Comparison of ENCODE assay signal across 10 cellular contexts in genomic region chr19:4671182-4671851, GRCh38. TPM values are rescaled to one million over a fixed set of nuclear protein-coding genes. Genes with fewer than 3 reads are reported as not detected.
DNase-seq lines count a peak whose midpoint lies in the region; ATAC-seq and TF ChIP-seq lines count a peak whose summit lies in the region.
"Had no signal": no experiment of that assay in that cellular context is flagged by ENCODE, and none has a peak within 500 bp of the region (broad histone marks: within the 10 kb centered on the region; RNA-seq: fewer than 3 reads in every experiment).

No MANE protein-coding gene starts in this region.

- DNase-seq in activated CD4-positive, alpha-beta T cell treated with anti-CD3 and anti-CD28 coated beads for 36 hours: no peak
- no peak for DNase-seq in activated CD4-positive, alpha-beta T cell treated with anti-CD3 and anti-CD28 coated beads, Interleukin-2, amount 50 U/mL, for 4 hours
- no peak for DNase-seq in activated T-helper 1 cell treated with anti-CD3 and anti-CD28 coated beads, Interleukin-12 subunit alpha, Interleukin-12 subunit beta, Interleukin-2, Interleukin-4 antibody, amounts not matched to agents 30 ng/mL and 10 ng/mL and 1 ng/mL, durations not matched to agents 14 hours and 24 hours and 36 hours (ENCODE audit: low spot score)
- DNase-seq in left ventricle myocardium inferior: no peak
- no peak for DNase-seq in sigmoid colon
- no peak for DNase-seq in stimulated activated naive CD4-positive, alpha-beta T cell treated with Interleukin-2 at 50 U/mL for 16 hours (lab: John Stamatoyannopoulos, UW)
- DNase-seq in HEK293T (ENCODE audit: extremely low spot score): no peak
- DNase-seq: GDM1, NCI-H1436 had no signal

- intact Hi-C loops in activated CD4-positive, alpha-beta T cell treated with anti-CD3 and anti-CD28 coated beads for 36 hours (cut with DNase I, micrococcal nuclease): loop anchor here in 1 of 2 experiments (2.0 kb wide), 1 partner anchor 329 kb away; the partner anchor contains the start of gene MPND
- intact Hi-C loops in activated T-helper 1 cell treated with anti-CD3 and anti-CD28 coated beads, Interleukin-12 subunit alpha, Interleukin-12 subunit beta, Interleukin-2, Interleukin-4 antibody, amounts not matched to agents 30 ng/mL and 10 ng/mL and 1 ng/mL, durations not matched to agents 14 hours and 24 hours and 36 hours (cut with micrococcal nuclease): no loop called here
- intact Hi-C loops in left ventricle myocardium inferior (cut with micrococcal nuclease): no loop called here
- intact Hi-C loops in sigmoid colon (cut with DNase I): no loop called here

- H3K4me3 Mint-ChIP-seq in activated CD4-positive, alpha-beta T cell treated with anti-CD3 and anti-CD28 coated beads for 36 hours: peak overlapping the region; percentile 30
- H3K4me3 Mint-ChIP-seq in activated T-helper 1 cell treated with anti-CD3 and anti-CD28 coated beads, Interleukin-12 subunit alpha, Interleukin-12 subunit beta, Interleukin-2, Interleukin-4 antibody, amounts not matched to agents 30 ng/mL and 10 ng/mL and 1 ng/mL, durations not matched to agents 14 hours and 24 hours and 36 hours: peak overlapping the region; percentile 46

- H3K4me1 Mint-ChIP-seq in activated CD4-positive, alpha-beta T cell treated with anti-CD3 and anti-CD28 coated beads for 36 hours: peaks cover 18% of the 10 kb centered on the region
- peaks cover 5% of the 10 kb centered on the region for H3K4me1 Mint-ChIP-seq in activated T-helper 1 cell treated with anti-CD3 and anti-CD28 coated beads, Interleukin-12 subunit alpha, Interleukin-12 subunit beta, Interleukin-2, Interleukin-4 antibody, amounts not matched to agents 30 ng/mL and 10 ng/mL and 1 ng/mL, durations not matched to agents 14 hours and 24 hours and 36 hours (ENCODE audit: low read depth)

- H3K36me3 Mint-ChIP-seq in activated CD4-positive, alpha-beta T cell treated with anti-CD3 and anti-CD28 coated beads for 36 hours (ENCODE audit: low read depth): peaks cover 21% of the 10 kb centered on the region
- H3K36me3 Mint-ChIP-seq in activated T-helper 1 cell treated with anti-CD3 and anti-CD28 coated beads, Interleukin-12 subunit alpha, Interleukin-12 subunit beta, Interleukin-2, Interleukin-4 antibody, amounts not matched to agents 30 ng/mL and 10 ng/mL and 1 ng/mL, durations not matched to agents 14 hours and 24 hours and 36 hours (ENCODE audit: low read depth): peaks cover 17% of the 10 kb centered on the region

- H3K27ac ChIP-seq in left ventricle myocardium inferior (replicated peaks): peak overlapping the region; percentile 86
- H3K27ac ChIP-seq in sigmoid colon: peak overlapping the region; percentile 80 to 83 (median 82)

- no peaks in the 10 kb centered on the region for H3K9me3 ChIP-seq in left ventricle myocardium inferior (replicated peaks)
- H3K9me3 ChIP-seq in sigmoid colon: no peaks in the 10 kb centered on the region

- no peak overlapping the region for H3K4me3 ChIP-seq in left ventricle myocardium inferior
- H3K4me3 ChIP-seq in sigmoid colon: no peak overlapping the region

- no peak for ATAC-seq in activated CD4-positive, alpha-beta T cell treated with anti-CD3 and anti-CD28 coated beads for 36 hours
- no peak for ATAC-seq in HG03175 (IDR thresholded peaks at IDR 0.05; ENCODE audit: unreplicated experiment)

- H3K36me3 ChIP-seq in left ventricle myocardium inferior (peaks cover 39% of the 10 kb centered on the region), sigmoid colon (peaks cover 0 to 41% (median 10%) of the 10 kb centered on the region in 4 donors)

- CTCF ChIA-PET in activated CD4-positive, alpha-beta T cell treated with anti-CD3 and anti-CD28 coated beads for 36 hours (lab: Charles Lee): interaction anchor here (0.6 to 1.2 kb wide), 2 partner anchors 35 to 38 kb away, joined by 3 to 4 read pairs; no protein-coding TSS in a partner anchor
- CTCF ChIA-PET in HEK293T (lab: Yijun Ruan, JAX): no interaction called here

- H3K9me3 Mint-ChIP-seq in activated CD4-positive, alpha-beta T cell treated with anti-CD3 and anti-CD28 coated beads for 36 hours (ENCODE audit: low read depth): no peaks in the 10 kb centered on the region
- no peaks in the 10 kb centered on the region for H3K9me3 Mint-ChIP-seq in activated T-helper 1 cell treated with anti-CD3 and anti-CD28 coated beads, Interleukin-12 subunit alpha, Interleukin-12 subunit beta, Interleukin-2, Interleukin-4 antibody, amounts not matched to agents 30 ng/mL and 10 ng/mL and 1 ng/mL, durations not matched to agents 14 hours and 24 hours and 36 hours

- H3K27ac Mint-ChIP-seq in activated CD4-positive, alpha-beta T cell treated with anti-CD3 and anti-CD28 coated beads for 36 hours: no peak overlapping the region
- no peak overlapping the region for H3K27ac Mint-ChIP-seq in activated T-helper 1 cell treated with anti-CD3 and anti-CD28 coated beads, Interleukin-12 subunit alpha, Interleukin-12 subunit beta, Interleukin-2, Interleukin-4 antibody, amounts not matched to agents 30 ng/mL and 10 ng/mL and 1 ng/mL, durations not matched to agents 14 hours and 24 hours and 36 hours

- H3K27me3 Mint-ChIP-seq in activated CD4-positive, alpha-beta T cell treated with anti-CD3 and anti-CD28 coated beads for 36 hours: no peaks in the 10 kb centered on the region
- H3K27me3 Mint-ChIP-seq in activated T-helper 1 cell treated with anti-CD3 and anti-CD28 coated beads, Interleukin-12 subunit alpha, Interleukin-12 subunit beta, Interleukin-2, Interleukin-4 antibody, amounts not matched to agents 30 ng/mL and 10 ng/mL and 1 ng/mL, durations not matched to agents 14 hours and 24 hours and 36 hours (ENCODE audit: insufficient read depth): no peaks in the 10 kb centered on the region

- peaks cover 34% of the 10 kb centered on the region for H3K4me1 ChIP-seq in left ventricle myocardium inferior
- H3K4me1 ChIP-seq in sigmoid colon: peaks cover 0 to 29% (median 22%) of the 10 kb centered on the region in 4 donors

- WGBS in sigmoid colon, 2 donors: 36 to 72% methylated on average over 10 of the region's 10 CpGs

- TF ChIP-seq EP300 in sigmoid colon (IDR thresholded peaks at IDR 0.05): no peak

- no peak for TF ChIP-seq POLR2A in sigmoid colon (IDR thresholded peaks at IDR 0.05)

- H3K27me3 ChIP-seq in left ventricle myocardium inferior (ENCODE audit: low read depth): no peaks in the 10 kb centered on the region
- no peaks in the 10 kb centered on the region for H3K27me3 ChIP-seq in sigmoid colon

- POLR2A ChIA-PET in activated CD4-positive, alpha-beta T cell treated with anti-CD3 and anti-CD28 coated beads for 36 hours (lab: Charles Lee): interaction anchor here (0.6 kb wide), 1 partner anchor 8 kb away, joined by 4 read pairs; no protein-coding TSS in a partner anchor
- POLR2A ChIA-PET in HEK293T (lab: Yijun Ruan, JAX): interaction anchor here (0.7 kb wide), 1 partner anchor 15 kb away, joined by 3 read pairs; no protein-coding TSS in a partner anchor

- TF ChIP-seq CTCF in left ventricle myocardium inferior (IDR thresholded peaks at IDR 0.05; ENCODE audit: borderline replicate concordance) (no peak), sigmoid colon (IDR thresholded peaks at IDR 0.05) (no peak)

TF ChIP-seq in HEK293T, 16 proteins besides CTCF, POLR2A, EP300 and RAD21 (continues in another document):
- TF ChIP-seq ARNT (IDR thresholded peaks at IDR 0.05) (no peak), ELF4 (IDR thresholded peaks at IDR 0.05) (no peak), SUZ12 (IDR thresholded peaks at IDR 0.05) (no peak), SP1 (IDR thresholded peaks at IDR 0.05) (no peak), L3MBTL2 (conservative IDR thresholded peaks at IDR 0.05) (no peak), CTBP1 (IDR thresholded peaks at IDR 0.05; ENCODE audit: borderline replicate concordance) (no peak), ZNF384 (IDR thresholded peaks at IDR 0.05) (no peak), PKNOX1 (IDR thresholded peaks at IDR 0.05) (no peak), TARDBP (IDR thresholded peaks at IDR 0.05) (no peak), NFRKB (IDR thresholded peaks at IDR 0.05) (no peak), LEF1 (IDR thresholded peaks at IDR 0.05; ENCODE audit: borderline replicate concordance) (no peak), BHLHE40 (IDR thresholded peaks at IDR 0.05; ENCODE audit: borderline replicate concordance) (no peak), FOXK2 (IDR thresholded peaks at IDR 0.05) (no peak)

RNA-seq across cellular contexts. Expression of gene MYDGF, which starts 1.2 kb away (rescaled TPM):
- 10 to 100 TPM; 34.7 to 53.8 TPM for total RNA-seq in activated CD4-positive, alpha-beta T cell treated with anti-CD3 and anti-CD28 coated beads for 36 hours
- total RNA-seq in activated T-helper 1 cell treated with anti-CD3 and anti-CD28 coated beads, Interleukin-12 subunit alpha, Interleukin-12 subunit beta, Interleukin-2, Interleukin-4 antibody, amounts not matched to agents 30 ng/mL and 10 ng/mL and 1 ng/mL, durations not matched to agents 14 hours and 24 hours and 36 hours: 97.1 and 98.0 TPM in 2 replicates
- total RNA-seq in left ventricle myocardium inferior: 26.3 TPM
- 10 to 100 TPM; 25.7 to 37.4 (median 34.0) TPM for total RNA-seq in sigmoid colon
- 100 to 1,000 TPM in 1 of 3 donors, 10 to 100 TPM in 2; 34.2 to 200 (median 55.3) TPM for polyA plus RNA-seq in sigmoid colon

RNA-seq across cellular contexts. Expression of gene TNFAIP8L1, which starts 32.0 kb away (rescaled TPM):
- total RNA-seq in activated CD4-positive, alpha-beta T cell treated with anti-CD3 and anti-CD28 coated beads for 36 hours: 10 to 100 TPM; 14.1 to 15.4 TPM
- total RNA-seq in activated T-helper 1 cell treated with anti-CD3 and anti-CD28 coated beads, Interleukin-12 subunit alpha, Interleukin-12 subunit beta, Interleukin-2, Interleukin-4 antibody, amounts not matched to agents 30 ng/mL and 10 ng/mL and 1 ng/mL, durations not matched to agents 14 hours and 24 hours and 36 hours: 13.2 and 13.7 TPM in 2 replicates
- 4.2 TPM for total RNA-seq in left ventricle myocardium inferior
- 10 to 100 TPM; 18.9 to 25.2 (median 20.0) TPM for total RNA-seq in sigmoid colon
- polyA plus RNA-seq in sigmoid colon: 10 to 100 TPM in 1 of 3 donors, 1 to 10 TPM in 2; 3.7 to 17.1 (median 4.8) TPM

RNA-seq across cellular contexts. Expression of gene DPP9, which starts 52.3 kb away (rescaled TPM):
- 10 to 100 TPM; 49.2 to 51.3 TPM for total RNA-seq in activated CD4-positive, alpha-beta T cell treated with anti-CD3 and anti-CD28 coated beads for 36 hours
- 93.6 and 95.8 TPM in 2 replicates for total RNA-seq in activated T-helper 1 cell treated with anti-CD3 and anti-CD28 coated beads, Interleukin-12 subunit alpha, Interleukin-12 subunit beta, Interleukin-2, Interleukin-4 antibody, amounts not matched to agents 30 ng/mL and 10 ng/mL and 1 ng/mL, durations not matched to agents 14 hours and 24 hours and 36 hours
- total RNA-seq in left ventricle myocardium inferior (52.5 TPM), sigmoid colon (10 to 100 TPM; 29.6 to 90.6 (median 40.5) TPM)
- polyA plus RNA-seq in sigmoid colon: 10 to 100 TPM; 27.6 to 62.6 (median 31.7) TPM
